Comparison of ENCODE assay signal across 12 cellular contexts in the genomic region with DNA sequence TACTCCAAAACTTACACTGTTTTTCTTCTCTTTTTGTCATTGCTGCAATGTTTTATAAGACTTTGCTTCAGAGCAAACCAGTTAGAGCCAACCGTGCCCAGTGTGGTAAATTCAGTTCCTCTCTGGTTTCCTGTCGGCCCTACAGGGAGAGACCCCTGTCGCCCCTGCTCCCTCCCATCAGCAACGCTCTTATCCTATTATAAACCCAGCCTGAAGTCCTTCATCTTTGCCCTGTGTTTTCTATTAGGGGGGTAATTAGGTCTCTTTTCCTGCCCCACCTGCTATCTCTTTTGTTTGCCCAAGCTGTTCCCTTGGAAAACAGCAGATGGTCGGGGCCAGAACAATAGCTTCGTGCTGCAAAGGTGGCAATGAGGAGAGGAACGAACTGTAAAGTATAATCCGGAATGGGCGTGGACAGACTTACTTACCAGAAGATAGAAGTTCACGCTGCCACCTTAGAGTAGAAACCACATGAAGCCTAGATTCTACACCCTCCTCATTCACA.
A peak's percentile ranks its signal among the peaks of the same experiment; 100 is the strongest.
DNase-seq lines count a peak whose midpoint lies in the region; ATAC-seq lines count a peak whose summit lies in the region.
"Had no signal": no experiment of that assay in that cellular context is flagged by ENCODE, and none has a peak within 500 bp of the region (broad histone marks: within the 10 kb centered on the region; RNA-seq: fewer than 3 reads in every experiment).

No MANE protein-coding gene starts in this region.

- peak overlapping the region; percentile 26 for H3K4me3 Mint-ChIP-seq in central memory CD8-positive, alpha-beta T cell

- H3K36me3 Mint-ChIP-seq in central memory CD8-positive, alpha-beta T cell (ENCODE audit: insufficient read depth) = peaks cover 2% of the 10 kb centered on the region

- H3K9me3 Mint-ChIP-seq in central memory CD8-positive, alpha-beta T cell = no peaks in the 10 kb centered on the region

- peaks cover 16% of the 10 kb centered on the region for H3K4me1 Mint-ChIP-seq in central memory CD8-positive, alpha-beta T cell

- peaks cover 10% of the 10 kb centered on the region for H3K27me3 Mint-ChIP-seq in central memory CD8-positive, alpha-beta T cell

- in situ Hi-C loops in KBM-7 (cut with MboI; ENCODE audit: low pct_unique_long_range_greater_than_20kb, low sequenced_read_pairs) = no loop called here

- peaks cover 6% of the 10 kb centered on the region for H3K9me3 ChIP-seq in BLaER1

- no peak overlapping the region for H3K9ac ChIP-seq in BLaER1

- H3K4me1 ChIP-seq in BLaER1 = peaks cover 44% of the 10 kb centered on the region

- DNase-seq in KBM-7 (peak; percentile 85), NCI-H510A (lab: John Stamatoyannopoulos, UW) (peak; percentile 96), NCI-H226 (no peak), HPDE6-E6E7 (ENCODE audit: extremely low spot score) (no peak)
- no peak for DNase-seq in central memory CD8-positive, alpha-beta T cell (ENCODE audit: low spot score in 2 of 2)
- DNase-seq in activated CD4-positive, alpha-beta T cell treated with anti-CD3 and anti-CD28 coated beads for 4 hours = no peak
- DNase-seq: left cardiac atrium; stimulated activated naive CD4-positive, alpha-beta T cell treated with Interleukin-2 at 50 U/mL for 16 hours had no signal

- H4K20me1 ChIP-seq in BLaER1 = no peaks in the 10 kb centered on the region

- peak overlapping the region; percentile 48 for H3K27ac Mint-ChIP-seq in central memory CD8-positive, alpha-beta T cell (ENCODE audit: low read depth)

- H3K36me3 ChIP-seq in BLaER1 = no peaks in the 10 kb centered on the region

- peak; percentile 58 for ATAC-seq in central memory CD8-positive, alpha-beta T cell (replicated peaks; ENCODE audit: extremely low read depth, poor library complexity, severe bottlenecking)
- no peak for ATAC-seq in GM19328 (IDR thresholded peaks at IDR 0.05; ENCODE audit: unreplicated experiment)
- ATAC-seq: left cardiac atrium had no signal

- no peaks in the 10 kb centered on the region for H3K27me3 ChIP-seq in BLaER1

- H3K4me3 ChIP-seq in BLaER1 = peak overlapping the region; percentile 32; the same call in 1 of the 2 replicates

- H3K4me2 ChIP-seq in BLaER1 = peak overlapping the region; percentile 73

- H3K27ac ChIP-seq in BLaER1 = no peak overlapping the region
- H3K27ac ChIP-seq: C4-2B, epithelial cell of prostate had no signal

Comparison
In these comparisons a context has a peak if more than half of its experiments do, and no peak if none do; other contexts are left out.
1. DNase-seq: peak in KBM-7 (single experiment) and NCI-H510A (single experiment); none in central memory CD8-positive, alpha-beta T cell (0 of 2), NCI-H226 (single experiment), HPDE6-E6E7 (single experiment) and activated CD4-positive, alpha-beta T cell treated with anti-CD3 and anti-CD28 coated beads for 4 hours (0 of 2).